Comparison of ENCODE assay signal across 13 cellular contexts in genomic region chr6:56795852-56796532, GRCh38.
DNase-seq lines count a peak whose midpoint lies in the region; ATAC-seq and TF ChIP-seq lines count a peak whose summit lies in the region.
"Had no signal": no experiment of that assay in that cellular context is flagged by ENCODE, and none has a peak within 500 bp of the region (broad histone marks: within the 10 kb centered on the region; RNA-seq: fewer than 3 reads in every experiment).

No MANE protein-coding gene starts in this region.

- DNase-seq in heart left ventricle: no peak
- DNase-seq in right cardiac atrium: no peak
- DNase-seq in stimulated activated effector memory CD8-positive, alpha-beta T cell treated with anti-CD3 and anti-CD28 coated beads, Interleukin-12 subunit alpha, Interleukin-12 subunit beta, amount 100 ng/mL, for 72 hours (ENCODE audit: low spot score in 2 of 2): no peak
- DNase-seq in DMS79 treated with DMSO at 0.1 percent for 48 hours (lab: John Stamatoyannopoulos, UW): no peak
- no peak for DNase-seq in adrenal gland
- DNase-seq: effector CD4-positive, alpha-beta T cell; Karpas-422; NCI-H524 treated with DMSO at 0.1 percent for 48 hours had no signal

- H3K9me3 Mint-ChIP-seq in stimulated activated effector memory CD8-positive, alpha-beta T cell treated with anti-CD3 and anti-CD28 coated beads, Interleukin-12 subunit alpha, Interleukin-12 subunit beta, amount 100 ng/mL, for 72 hours: no peaks in the 10 kb centered on the region

- H3K4me1 Mint-ChIP-seq in stimulated activated effector memory CD8-positive, alpha-beta T cell treated with anti-CD3 and anti-CD28 coated beads, Interleukin-12 subunit alpha, Interleukin-12 subunit beta, amount 100 ng/mL, for 72 hours: no peaks in the 10 kb centered on the region

- TF ChIP-seq POLR2A in heart left ventricle (IDR thresholded peaks at IDR 0.05): no peak
- TF ChIP-seq POLR2A in adrenal gland (IDR thresholded peaks at IDR 0.05): no peak

- H3K4me3 ChIP-seq in heart left ventricle (no peak overlapping the region), right cardiac atrium (ENCODE audit: low read length) (no peak overlapping the region), endocrine pancreas (ENCODE audit: control insufficient read depth, insufficient read depth, low read length) (peak overlapping the region; percentile 64), adrenal gland (no peak overlapping the region)
- H3K4me3 ChIP-seq: lung had no signal

- no peak for ATAC-seq in heart left ventricle
- no peak for ATAC-seq in right cardiac atrium
- peak; percentile 41 for ATAC-seq in HG03558 (IDR thresholded peaks at IDR 0.05; ENCODE audit: extremely low read depth, unreplicated experiment)
- peak; percentile 32 for ATAC-seq in stimulated activated effector memory CD8-positive, alpha-beta T cell treated with anti-CD3 and anti-CD28 coated beads, Interleukin-12 subunit alpha, Interleukin-12 subunit beta, amount 100 ng/mL, for 72 hours
- ATAC-seq in HG02884 (IDR thresholded peaks at IDR 0.05; ENCODE audit: unreplicated experiment): no peak
- ATAC-seq: sciatic nerve had no signal

- no peak overlapping the region for H3K27ac Mint-ChIP-seq in stimulated activated effector memory CD8-positive, alpha-beta T cell treated with anti-CD3 and anti-CD28 coated beads, Interleukin-12 subunit alpha, Interleukin-12 subunit beta, amount 100 ng/mL, for 72 hours

- H3K36me3 ChIP-seq in heart left ventricle (no peaks in the 10 kb centered on the region), endocrine pancreas (ENCODE audit: control insufficient read depth, insufficient read depth, low read length) (no peaks in the 10 kb centered on the region), adrenal gland (replicated peaks in 1 of 2) (no peaks in the 10 kb centered on the region)

- H3K36me3 Mint-ChIP-seq in stimulated activated effector memory CD8-positive, alpha-beta T cell treated with anti-CD3 and anti-CD28 coated beads, Interleukin-12 subunit alpha, Interleukin-12 subunit beta, amount 100 ng/mL, for 72 hours: no peaks in the 10 kb centered on the region

- H3K9me3 ChIP-seq in heart left ventricle (no peaks in the 10 kb centered on the region), right cardiac atrium (ENCODE audit: control insufficient read depth, low read length) (no peaks in the 10 kb centered on the region), endocrine pancreas (ENCODE audit: control insufficient read depth, low read length) (no peaks in the 10 kb centered on the region), adrenal gland (replicated peaks in 1 of 3) (no peaks in the 10 kb centered on the region)

- no peak overlapping the region for H3K9ac ChIP-seq in endocrine pancreas (ENCODE audit: control insufficient read depth, insufficient read depth, low read length)

- intact Hi-C loops in heart left ventricle (cut with DNase I): no loop called here
- intact Hi-C loops in right cardiac atrium (cut with DNase I): no loop called here
- intact Hi-C loops in adrenal gland (cut with DNase I): no loop called here

- H3K27ac ChIP-seq in heart left ventricle (peak overlapping the region in 10 of 12 donors; percentile 17 to 81 (median 72)), right cardiac atrium (ENCODE audit: low read length) (no peak overlapping the region), adrenal gland (no peak overlapping the region)

- peaks cover 2 to 77% (median 40%) of the 10 kb centered on the region in 12 donors for H3K4me1 ChIP-seq in heart left ventricle
- H3K4me1 ChIP-seq in right cardiac atrium (ENCODE audit: control insufficient read depth, insufficient read depth, low read length): peaks cover 6% of the 10 kb centered on the region
- H3K4me1 ChIP-seq in endocrine pancreas (ENCODE audit: control insufficient read depth, insufficient read depth, low read length): peaks cover 28% of the 10 kb centered on the region
- peaks cover 0 to 24% of the 10 kb centered on the region in 2 donors for H3K4me1 ChIP-seq in adrenal gland (replicated peaks in 1 of 2)

- TF ChIP-seq CTCF in heart left ventricle (IDR thresholded peaks at IDR 0.05): no peak
- TF ChIP-seq CTCF in adrenal gland (IDR thresholded peaks at IDR 0.05): no peak

- H3K27me3 ChIP-seq in heart left ventricle (no peaks in the 10 kb centered on the region), right cardiac atrium (ENCODE audit: control insufficient read depth, insufficient read depth) (no peaks in the 10 kb centered on the region), endocrine pancreas (ENCODE audit: control insufficient read depth, insufficient read depth, low read length) (no peaks in the 10 kb centered on the region), adrenal gland (no peaks in the 10 kb centered on the region)

- 62 to 77% (median 74%) methylated on average over 5 of the region's 5 CpGs for WGBS in heart left ventricle, 4 donors
- 84% methylated on average over 5 of the region's 5 CpGs for WGBS in right cardiac atrium
- 74 to 83% (median 79%) methylated on average over 5 of the region's 5 CpGs for WGBS in adrenal gland, 4 donors

- H3K4me3 Mint-ChIP-seq in stimulated activated effector memory CD8-positive, alpha-beta T cell treated with anti-CD3 and anti-CD28 coated beads, Interleukin-12 subunit alpha, Interleukin-12 subunit beta, amount 100 ng/mL, for 72 hours: no peak overlapping the region

Comparison
In these comparisons a context has a peak if more than half of its experiments do, and no peak if none do; other contexts are left out.
1. H3K27ac ChIP-seq: peak in heart left ventricle (10 of 12); none in right cardiac atrium (single experiment) and adrenal gland (0 of 5).
2. ATAC-seq: peak in HG03558 (single experiment) and stimulated activated effector memory CD8-positive, alpha-beta T cell treated with anti-CD3 and anti-CD28 coated beads, Interleukin-12 subunit alpha, Interleukin-12 subunit beta, amount 100 ng/mL, for 72 hours (single experiment); none in heart left ventricle (0 of 4), right cardiac atrium (0 of 2) and HG02884 (single experiment).